ENCODE assay signal across 8 cellular contexts in genomic region chr16:66872927-66873684, GRCh38. TPM values are rescaled to one million over a fixed set of nuclear protein-coding genes. Genes with fewer than 3 reads are reported as not detected.
DNase-seq lines count a peak whose midpoint lies in the region; ATAC-seq, FAIRE-seq and TF ChIP-seq lines count a peak whose summit lies in the region.

No MANE protein-coding gene starts in this region.

- peaks cover 14% of the 10 kb centered on the region for H3K4me1 ChIP-seq in mammary epithelial cell (ENCODE audit: insufficient read depth, low read length)
- H3K4me1 ChIP-seq in small intestine (ENCODE audit: control insufficient read depth in 2 of 2, insufficient read depth in 1 of 2, low read depth in 1 of 2, low read length in 1 of 2), result no peaks in the 10 kb centered on the region

- H3K4me2 ChIP-seq in mammary epithelial cell (ENCODE audit: insufficient read depth, low read depth, low read length), result peak overlapping the region; percentile 88

- CTCF ChIA-PET in mammary epithelial cell (lab: Charles Lee; ENCODE audit: low non-redundant PET), result interaction anchor here (0.5 to 1.2 kb wide), 8 partner anchors 43 to 264 kb away, joined by 3 to 8 read pairs (median 4); partner anchors contain the start of gene NAE1

- ATAC-seq in GM18505 (IDR thresholded peaks at IDR 0.05; ENCODE audit: unreplicated experiment) (peak; percentile 92), HG02981 (IDR thresholded peaks at IDR 0.05; ENCODE audit: unreplicated experiment) (peak; percentile 78)

- H3K27ac ChIP-seq in VCaP, result peak overlapping the region; percentile 52
- H3K27ac ChIP-seq in mammary epithelial cell (ENCODE audit: insufficient read depth, low read depth, low read length), result no peak overlapping the region
- peak overlapping the region; percentile 65 to 89 for H3K27ac ChIP-seq in small intestine (ENCODE audit: low read depth in 1 of 2, low read length in 1 of 2)

- H4K20me1 ChIP-seq in mammary epithelial cell (ENCODE audit: insufficient read depth, low read length), result no peaks in the 10 kb centered on the region

- in situ Hi-C loops in mammary epithelial cell (cut with MboI; ENCODE audit: low sequenced_read_pairs in 2 of 2), result loop anchor here in 1 of 2 donors (25.0 kb wide), 2 partner anchors 261 to 461 kb away; partner anchors contain the start of gene CMTM3

- DNase-seq in A172 (ENCODE audit: low spot score), result peak; percentile 95
- peak; percentile 79 for DNase-seq in NCI-H2171 (lab: John Stamatoyannopoulos, UW)
- peak; percentile 100 for DNase-seq in mammary epithelial cell
- DNase-seq in iPS-NIHi7 (ENCODE audit: extremely low spot score), result peak; percentile 90
- DNase-seq in small intestine, result peak; percentile 90

- TF ChIP-seq CTCF in VCaP (conservative IDR thresholded peaks at IDR 0.05) (peak; percentile 88), mammary epithelial cell (conservative IDR thresholded peaks at IDR 0.05 in 1 of 2, IDR thresholded peaks at IDR 0.05 in 1 of 2; ENCODE audit: extremely low read depth in 1 of 2, insufficient read depth in 1 of 2, low read depth in 1 of 2, low read length in 2 of 2) (peak; percentile 87 to 95)

- no TSS peak for BruUV-seq in mammary epithelial cell (replicated peaks; lab: Mats Ljungman, UMichigan)

- H3K9ac ChIP-seq in mammary epithelial cell (ENCODE audit: insufficient read depth, low read length), result no peak overlapping the region

- H3K27me3 ChIP-seq in mammary epithelial cell (ENCODE audit: insufficient read depth, low read length), result no peaks in the 10 kb centered on the region
- H3K27me3 ChIP-seq in small intestine (ENCODE audit: control insufficient read depth in 2 of 2, insufficient read depth in 2 of 2, low read length in 2 of 2), result no peaks in the 10 kb centered on the region

- H3K79me2 ChIP-seq in mammary epithelial cell (ENCODE audit: insufficient read depth, low read length), result no peaks in the 10 kb centered on the region

- H3K36me3 ChIP-seq in mammary epithelial cell (ENCODE audit: insufficient read depth, low read length) (no peaks in the 10 kb centered on the region), small intestine (ENCODE audit: control insufficient read depth in 2 of 2, insufficient read depth in 2 of 2, low read length in 2 of 2) (no peaks in the 10 kb centered on the region)

- intact Hi-C loops in mammary epithelial cell (cut with micrococcal nuclease), result loop anchor here (1.0 kb wide), 2 partner anchors 145 to 265 kb away; no protein-coding TSS in a partner anchor

- H3K4me3 ChIP-seq in mammary epithelial cell (replicated peaks in 1 of 3; ENCODE audit: insufficient read depth in 1 of 3, low read depth in 2 of 3, low read length in 3 of 3) (peak overlapping the region in 2 of 3 experiments; percentile 32 to 42), small intestine (ENCODE audit: low read depth in 1 of 2, low read length in 2 of 2) (peak overlapping the region in 1 of 2 donors; percentile 34)

- FAIRE-seq in small intestine (lab: Jason Lieb, UNC), result no peak

- TF ChIP-seq POLR2A in GM18505 (IDR thresholded peaks at IDR 0.05; ENCODE audit: borderline replicate concordance, extremely low read depth, insufficient read depth, insufficient read length), result no peak

- H2AFZ ChIP-seq in mammary epithelial cell (ENCODE audit: low read depth, low read length), result peak overlapping the region; percentile 90

- 13% methylated on average over 12 of the region's 40 CpGs for WGBS in mammary epithelial cell (ENCODE audit: low coverage, missing lambda C conversion rate)
- WGBS in small intestine, 3 donors, result 1 to 3% (median 3%) methylated on average over 35 to 40 of the region's 40 CpGs

- H3K9me3 ChIP-seq in mammary epithelial cell (replicated peaks; ENCODE audit: insufficient read depth, low read length), result no peaks in the 10 kb centered on the region
- H3K9me3 ChIP-seq in small intestine (ENCODE audit: control insufficient read depth, low read depth), result no peaks in the 10 kb centered on the region

- dilution Hi-C loops in mammary epithelial cell (cut with HindIII; ENCODE audit: low sequenced_read_pairs), result no loop called here

RNA-seq across cellular contexts. Expression of gene PDP2, which starts 7.2 kb away (rescaled TPM):
- 11.8 and 16.7 TPM in 2 replicates for total RNA-seq in A172 (2014; rRNA removed; shearing (Covaris generic))
- 10 to 100 TPM; 14.2 to 25.0 TPM for total RNA-seq in mammary epithelial cell
- polyA plus RNA-seq in mammary epithelial cell (19.3 TPM), small intestine (1 to 10 TPM; 1.6 to 6.0 (median 2.7) TPM)
- polyA minus RNA-seq in mammary epithelial cell, result 14.5 TPM

RNA-seq across cellular contexts. Expression of gene CA7, which starts 28.9 kb away (rescaled TPM):
- total RNA-seq in A172 (2014; rRNA removed; shearing (Covaris generic)), result not detected in 2 replicates
- total RNA-seq in mammary epithelial cell, result not detected
- not detected for polyA plus RNA-seq in mammary epithelial cell
- not detected for polyA minus RNA-seq in mammary epithelial cell
- polyA plus RNA-seq in small intestine, result 10 to 100 TPM in 2 of 3 donors, 1 to 10 TPM in 1; 6.4 to 89.7 (median 49.4) TPM

RNA-seq across cellular contexts. Expression of gene NAE1, which starts 42.3 kb away (rescaled TPM):
- total RNA-seq in A172 (2014; rRNA removed; shearing (Covaris generic)), result 103 and 137 TPM in 2 replicates
- 10 to 100 TPM; 66.5 to 81.1 TPM for total RNA-seq in mammary epithelial cell
- 50.6 TPM for polyA plus RNA-seq in mammary epithelial cell
- 30.4 TPM for polyA minus RNA-seq in mammary epithelial cell
- 10 to 100 TPM; 39.4 to 49.9 (median 44.3) TPM for polyA plus RNA-seq in small intestine

RNA-seq across cellular contexts. Expression of gene CDH16, which starts 45.6 kb away (rescaled TPM):
- not detected in 2 replicates for total RNA-seq in A172 (2014; rRNA removed; shearing (Covaris generic))
- total RNA-seq in mammary epithelial cell, result under 1 TPM in 1 of 2 donors, not detected in 1; 0.28 TPM
- polyA plus RNA-seq in mammary epithelial cell (0.45 TPM), small intestine (1 to 10 TPM in 2 of 3 donors, under 1 TPM in 1; 0.91 to 5.4 (median 3.5) TPM)
- polyA minus RNA-seq in mammary epithelial cell, result not detected

RNA-seq across cellular contexts. Expression of gene RRAD, which starts 52.2 kb away (rescaled TPM):
- 1.0 and 2.8 TPM in 2 replicates for total RNA-seq in A172 (2014; rRNA removed; shearing (Covaris generic))
- total RNA-seq in mammary epithelial cell, result 10 to 100 TPM in 1 of 2 donors, 1 to 10 TPM in 1; 1.9 to 10.3 TPM
- polyA plus RNA-seq in mammary epithelial cell (1.3 TPM), small intestine (10 to 100 TPM in 1 of 3 donors, 1 to 10 TPM in 2; 2.2 to 10.9 (median 4.9) TPM)
- not detected for polyA minus RNA-seq in mammary epithelial cell
